ENCODE assay signal across 10 cellular contexts in genomic region chr10:22715290-22715625, GRCh38. TPM values are rescaled to one million over a fixed set of nuclear protein-coding genes. Genes with fewer than 3 reads are reported as not detected.
DNase-seq lines count a peak whose midpoint lies in the region; ATAC-seq and TF ChIP-seq lines count a peak whose summit lies in the region.
"Had no signal": no experiment of that assay in that cellular context is flagged by ENCODE, and none has a peak within 500 bp of the region (broad histone marks: within the 10 kb centered on the region; RNA-seq: fewer than 3 reads in every experiment).

No MANE protein-coding gene starts in this region.

- 85% methylated on average over 7 of the region's 7 CpGs for WGBS in suprapubic skin

- no peaks in the 10 kb centered on the region for H3K9me3 Mint-ChIP-seq in activated naive CD4-positive, alpha-beta T cell treated with anti-CD3 and anti-CD28 coated beads, Interleukin-2, amount 50 U/mL, for 24 hours
- no peaks in the 10 kb centered on the region for H3K9me3 Mint-ChIP-seq in activated T-helper 1 cell treated with anti-CD3 and anti-CD28 coated beads, Interleukin-12 subunit alpha, Interleukin-12 subunit beta, Interleukin-2, Interleukin-4 antibody, amounts not matched to agents 30 ng/mL and 10 ng/mL and 1 ng/mL, durations not matched to agents 14 hours and 24 hours and 36 hours

- H3K36me3 Mint-ChIP-seq in activated naive CD4-positive, alpha-beta T cell treated with anti-CD3 and anti-CD28 coated beads, Interleukin-2, amount 50 U/mL, for 24 hours, result peaks cover 2% of the 10 kb centered on the region
- peaks cover 1% of the 10 kb centered on the region for H3K36me3 Mint-ChIP-seq in activated T-helper 1 cell treated with anti-CD3 and anti-CD28 coated beads, Interleukin-12 subunit alpha, Interleukin-12 subunit beta, Interleukin-2, Interleukin-4 antibody, amounts not matched to agents 30 ng/mL and 10 ng/mL and 1 ng/mL, durations not matched to agents 14 hours and 24 hours and 36 hours (ENCODE audit: low read depth)

- H3K4me3 ChIP-seq in iPS-20b (ENCODE audit: low read length), result peak overlapping the region; percentile 65; the same call in 1 of the 2 replicates
- H3K4me3 ChIP-seq in suprapubic skin, result peak overlapping the region; percentile 97
- no peak overlapping the region for H3K4me3 ChIP-seq in tibial artery

- ATAC-seq in GM21423 (IDR thresholded peaks at IDR 0.05; ENCODE audit: unreplicated experiment), result no peak
- no peak for ATAC-seq in left ventricle myocardium superior

- TF ChIP-seq EP300 in suprapubic skin (IDR thresholded peaks at IDR 0.05), result no peak

- peak overlapping the region; percentile 82 for H3K4me3 Mint-ChIP-seq in activated naive CD4-positive, alpha-beta T cell treated with anti-CD3 and anti-CD28 coated beads, Interleukin-2, amount 50 U/mL, for 24 hours
- peak overlapping the region; percentile 77 for H3K4me3 Mint-ChIP-seq in activated T-helper 1 cell treated with anti-CD3 and anti-CD28 coated beads, Interleukin-12 subunit alpha, Interleukin-12 subunit beta, Interleukin-2, Interleukin-4 antibody, amounts not matched to agents 30 ng/mL and 10 ng/mL and 1 ng/mL, durations not matched to agents 14 hours and 24 hours and 36 hours

- H3K4me1 Mint-ChIP-seq in activated naive CD4-positive, alpha-beta T cell treated with anti-CD3 and anti-CD28 coated beads, Interleukin-2, amount 50 U/mL, for 24 hours, result peaks cover 27% of the 10 kb centered on the region
- peaks cover 33% of the 10 kb centered on the region for H3K4me1 Mint-ChIP-seq in activated T-helper 1 cell treated with anti-CD3 and anti-CD28 coated beads, Interleukin-12 subunit alpha, Interleukin-12 subunit beta, Interleukin-2, Interleukin-4 antibody, amounts not matched to agents 30 ng/mL and 10 ng/mL and 1 ng/mL, durations not matched to agents 14 hours and 24 hours and 36 hours (ENCODE audit: low read depth)

- H3K27ac ChIP-seq in iPS-20b (ENCODE audit: low read length) (no peak overlapping the region), suprapubic skin (no peak overlapping the region), tibial artery (peak overlapping the region in 1 of 2 donors; percentile 76)

- no peak overlapping the region for H3K9ac ChIP-seq in iPS-20b (ENCODE audit: low read depth, low read length)

- no peaks in the 10 kb centered on the region for H3K27me3 Mint-ChIP-seq in activated naive CD4-positive, alpha-beta T cell treated with anti-CD3 and anti-CD28 coated beads, Interleukin-2, amount 50 U/mL, for 24 hours
- H3K27me3 Mint-ChIP-seq in activated T-helper 1 cell treated with anti-CD3 and anti-CD28 coated beads, Interleukin-12 subunit alpha, Interleukin-12 subunit beta, Interleukin-2, Interleukin-4 antibody, amounts not matched to agents 30 ng/mL and 10 ng/mL and 1 ng/mL, durations not matched to agents 14 hours and 24 hours and 36 hours (ENCODE audit: insufficient read depth), result no peaks in the 10 kb centered on the region

- H3K27ac Mint-ChIP-seq in activated naive CD4-positive, alpha-beta T cell treated with anti-CD3 and anti-CD28 coated beads, Interleukin-2, amount 50 U/mL, for 24 hours, result peak overlapping the region; percentile 76
- peak overlapping the region; percentile 85 for H3K27ac Mint-ChIP-seq in activated T-helper 1 cell treated with anti-CD3 and anti-CD28 coated beads, Interleukin-12 subunit alpha, Interleukin-12 subunit beta, Interleukin-2, Interleukin-4 antibody, amounts not matched to agents 30 ng/mL and 10 ng/mL and 1 ng/mL, durations not matched to agents 14 hours and 24 hours and 36 hours

- TF ChIP-seq CTCF in suprapubic skin (IDR thresholded peaks at IDR 0.05) (no peak), tibial artery (IDR thresholded peaks at IDR 0.05) (no peak)

- TF ChIP-seq POLR2A in suprapubic skin (IDR thresholded peaks at IDR 0.05), result no peak

- no peak for DNase-seq in activated naive CD4-positive, alpha-beta T cell (lab: John Stamatoyannopoulos, UW)
- DNase-seq in activated T-helper 1 cell treated with anti-CD3 and anti-CD28 coated beads, Interleukin-12 subunit alpha, Interleukin-12 subunit beta, Interleukin-2, Interleukin-4 antibody, amounts not matched to agents 30 ng/mL and 10 ng/mL and 1 ng/mL, durations not matched to agents 14 hours and 24 hours and 36 hours (ENCODE audit: low spot score), result no peak
- DNase-seq in suprapubic skin (ENCODE audit: low spot score in 2 of 2) (no peak), tibial artery (no peak), left ventricle myocardium superior (no peak)
- DNase-seq: body of pancreas, NCI-H510A had no signal

- intact Hi-C loops in activated T-helper 1 cell treated with anti-CD3 and anti-CD28 coated beads, Interleukin-12 subunit alpha, Interleukin-12 subunit beta, Interleukin-2, Interleukin-4 antibody, amounts not matched to agents 30 ng/mL and 10 ng/mL and 1 ng/mL, durations not matched to agents 14 hours and 24 hours and 36 hours (cut with micrococcal nuclease), result loop anchor here (2.0 to 10.0 kb wide), 5 partner anchors 144 to 1190 kb away; partner anchors contain the start of genes DNAJC1 and SKIDA1
- intact Hi-C loops in tibial artery (cut with DNase I; ENCODE audit: low total_unique reads), result loop anchor here (10.0 kb wide), 2 partner anchors 130 to 380 kb away; partner anchors contain the start of gene MSRB2
- intact Hi-C loops in left ventricle myocardium superior (cut with micrococcal nuclease), result loop anchor here (10.0 kb wide), 1 partner anchor 390 kb away; the partner anchor contains the start of gene BMI1

- H3K4me1 ChIP-seq in iPS-20b (ENCODE audit: insufficient read depth, low read length) (peaks cover 13% of the 10 kb centered on the region; the same call in 1 of the 2 replicates), suprapubic skin (peaks cover 22% of the 10 kb centered on the region), tibial artery (peaks cover 0 to 21% (median 16%) of the 10 kb centered on the region in 4 donors)

- H3K27me3 ChIP-seq in iPS-20b (ENCODE audit: insufficient read depth, low read length) (peaks cover 29% of the 10 kb centered on the region), suprapubic skin (no peaks in the 10 kb centered on the region), tibial artery (no peaks in the 10 kb centered on the region)
- H3K27me3 ChIP-seq: body of pancreas had no signal

- no peaks in the 10 kb centered on the region for H3K9me3 ChIP-seq in iPS-20b (ENCODE audit: insufficient read depth, low read depth, low read length)
- H3K9me3 ChIP-seq in suprapubic skin, result no peaks in the 10 kb centered on the region
- H3K9me3 ChIP-seq in tibial artery, result no peaks in the 10 kb centered on the region
- H3K9me3 ChIP-seq: body of pancreas had no signal

- H3K36me3 ChIP-seq in iPS-20b (ENCODE audit: insufficient read depth, low read depth, low read length) (no peaks in the 10 kb centered on the region), suprapubic skin (no peaks in the 10 kb centered on the region), tibial artery (no peaks in the 10 kb centered on the region)

RNA-seq across cellular contexts. Expression of gene PIP4K2A, which starts 0.9 kb away (rescaled TPM):
- 92.7 and 104 TPM in 2 replicates for total RNA-seq in activated T-helper 1 cell treated with anti-CD3 and anti-CD28 coated beads, Interleukin-12 subunit alpha, Interleukin-12 subunit beta, Interleukin-2, Interleukin-4 antibody, amounts not matched to agents 30 ng/mL and 10 ng/mL and 1 ng/mL, durations not matched to agents 14 hours and 24 hours and 36 hours
- total RNA-seq in suprapubic skin (10 to 100 TPM in 2 of 4 donors, 1 to 10 TPM in 2; 7.4 to 60.3 (median 9.9) TPM), left ventricle myocardium superior (12.1 TPM)

Comparison
In these comparisons a context has a peak if more than half of its experiments do, and no peak if none do; other contexts are left out.
1. H3K4me3 ChIP-seq: peak in iPS-20b (single experiment) and suprapubic skin (single experiment); none in tibial artery (0 of 2).